11 cellular contexts compared by ENCODE assay signal in the genomic region with DNA sequence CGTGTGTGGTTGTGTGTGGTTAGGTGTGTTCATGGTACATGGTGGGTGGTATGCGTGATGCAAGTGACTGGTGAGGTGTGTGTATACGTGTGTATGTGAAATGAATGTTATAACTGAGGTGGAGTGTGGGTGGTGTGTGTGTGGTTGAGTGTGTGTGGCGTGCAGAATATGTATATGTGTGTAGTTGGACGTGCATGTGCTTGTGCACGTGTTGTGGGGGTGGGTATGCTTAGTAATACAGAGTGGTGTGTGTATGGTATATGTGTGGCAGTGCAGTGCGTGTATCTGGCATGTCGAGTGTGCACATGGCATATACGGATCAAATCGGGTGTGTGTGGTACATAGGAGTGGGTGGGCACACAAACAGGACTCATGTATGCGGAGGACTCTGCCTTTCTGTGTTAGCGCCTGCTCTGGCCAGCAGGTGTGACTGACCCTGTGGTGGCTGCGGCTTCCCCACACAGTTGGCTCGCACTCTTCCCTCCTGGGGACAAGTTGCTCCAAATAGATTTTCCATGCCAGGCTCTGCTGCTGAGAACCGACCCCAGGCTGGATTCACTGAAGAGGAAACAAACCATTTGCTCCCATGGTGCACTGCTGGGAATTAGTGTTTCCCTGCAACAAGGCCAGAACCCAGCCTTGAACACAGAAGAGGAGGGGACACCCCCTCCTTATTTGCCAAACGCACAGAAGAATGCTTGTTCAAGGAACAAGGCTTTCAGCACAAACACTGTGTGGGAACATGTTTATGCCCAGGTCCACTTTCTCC. TPM values are rescaled to one million over a fixed set of nuclear protein-coding genes. Genes with fewer than 3 reads are reported as not detected.
DNase-seq lines count a peak whose midpoint lies in the region; ATAC-seq and TF ChIP-seq lines count a peak whose summit lies in the region.
"Had no signal": no experiment of that assay in that cellular context is flagged by ENCODE, and none has a peak within 500 bp of the region (broad histone marks: within the 10 kb centered on the region; RNA-seq: fewer than 3 reads in every experiment).

No MANE protein-coding gene starts in this region.

- no peaks in the 10 kb centered on the region for H3K36me3 ChIP-seq in parathyroid adenoma (ENCODE audit: control insufficient read depth, insufficient read depth, low read length)
- H3K36me3 ChIP-seq: BLaER1 treated with 17β-estradiol and CSF1 and Interleukin-3, amounts not matched to agents 10 nM and 100 nM had no signal

- no peaks in the 10 kb centered on the region for H3K9me3 ChIP-seq in parathyroid adenoma (ENCODE audit: control insufficient read depth, low read length)
- H3K9me3 ChIP-seq: BLaER1 treated with 17β-estradiol and CSF1 and Interleukin-3, amounts not matched to agents 10 nM and 100 nM had no signal

- CTCF ChIA-PET in AG04449 (lab: Yijun Ruan, JAX), result no interaction called here

- ATAC-seq in esophagus mucosa, result peak; percentile 20
- ATAC-seq in GM21381 (IDR thresholded peaks at IDR 0.05; ENCODE audit: unreplicated experiment), result no peak
- ATAC-seq in GM19324 (IDR thresholded peaks at IDR 0.05; ENCODE audit: low FRiP score, unreplicated experiment), result no peak

- H3K4me2 ChIP-seq in parathyroid adenoma (ENCODE audit: low read length), result no peak overlapping the region

- DNase-seq in AG04449 (ENCODE audit: low read depth, low spot score) (no peak), HuH-7 (ENCODE audit: low spot score) (peak; percentile 57)
- no peak for DNase-seq in stimulated activated CD4-positive, alpha-beta T cell treated with anti-CD3 and anti-CD28 coated beads, Interleukin-4, amount 100 ng/mL, for 4 hours
- DNase-seq in activated naive CD4-positive, alpha-beta T cell (lab: John Stamatoyannopoulos, UW), result no peak
- DNase-seq: naive B cell, NCI-H1694 had no signal

- H3K4me3 ChIP-seq in AG04449 (ENCODE audit: low read depth, low read length) (peak overlapping the region; percentile 83), parathyroid adenoma (ENCODE audit: low read depth, low read length) (no peak overlapping the region)

- POLR2A ChIA-PET in AG04449 (lab: Yijun Ruan, JAX), result no interaction called here

- H3K27me3 ChIP-seq in parathyroid adenoma (ENCODE audit: control insufficient read depth, insufficient read depth, low read length), result no peaks in the 10 kb centered on the region

- H3K79me2 ChIP-seq in parathyroid adenoma, result no peaks in the 10 kb centered on the region

- H3K9ac ChIP-seq in parathyroid adenoma, result no peak overlapping the region

- no peaks in the 10 kb centered on the region for H3K4me1 ChIP-seq in parathyroid adenoma

- TF ChIP-seq CTCF in AG04449 (IDR thresholded peaks at IDR 0.05; ENCODE audit: insufficient read depth, low read length, missing control alignments) (no peak), parathyroid adenoma (IDR thresholded peaks at IDR 0.05) (no peak)

- peak overlapping the region; percentile 99 for H2AFZ ChIP-seq in parathyroid adenoma

- no peak overlapping the region for H3K27ac ChIP-seq in parathyroid adenoma

RNA-seq across cellular contexts. Expression of gene C3orf70, which starts 1.2 kb away (rescaled TPM):
- total RNA-seq in esophagus mucosa, result 0.64 TPM
